ENCODE assay signal across 35 cellular contexts in the genomic region with DNA sequence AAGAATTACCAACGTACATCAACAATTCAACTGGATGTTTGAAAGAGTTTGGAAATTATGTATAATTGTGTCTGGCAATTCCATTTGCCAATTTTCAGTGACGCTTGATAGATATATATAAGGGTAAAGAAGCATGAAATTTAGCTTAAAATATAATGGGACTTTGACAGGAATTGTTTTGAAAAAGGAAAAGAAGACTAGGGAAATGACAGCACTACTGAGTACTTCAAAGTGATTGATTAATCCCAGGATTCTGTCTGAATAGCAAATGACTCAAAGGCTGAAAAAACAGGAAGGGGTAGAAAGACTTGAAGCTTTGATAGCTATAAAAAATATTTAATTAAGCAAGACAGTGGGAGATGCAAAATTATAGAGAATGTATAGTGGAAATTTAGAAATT.
"Had no signal": no experiment of that assay in that cellular context is flagged by ENCODE, and none has a peak within 500 bp of the region (broad histone marks: within the 10 kb centered on the region; RNA-seq: fewer than 3 reads in every experiment).

No MANE protein-coding gene starts in this region.

- H3K36me3 ChIP-seq: MG63 had no signal

- H3K27me3 ChIP-seq: MG63 had no signal

- H3K4me2 ChIP-seq: KMS-11 had no signal

- H3K9me3 ChIP-seq: MG63 had no signal

- H3K27ac ChIP-seq: KMS-11 had no signal

- H3K4me3 ChIP-seq: MG63 had no signal

- DNase-seq: Karpas-422, Kasumi-1, KG1, MG63, MM.1S, MV-4-11, NCI-H1048, NCI-H1092, NCI-H1092 treated with DMSO at 0.1 percent for 48 hours, NCI-H1105, NCI-H1105 treated with DMSO at 0.1 percent for 48 hours, NCI-H1417 treated with DMSO at 0.1 percent for 48 hours, NCI-H1436, NCI-H1436 treated with DMSO at 0.1 percent for 48 hours, NCI-H146, NCI-H1694, NCI-H1694 treated with DMSO at 0.1 percent for 48 hours, NCI-H187, NCI-H187 treated with DMSO at 0.1 percent for 48 hours, NCI-H1930, NCI-H2029, NCI-H2029 treated with DMSO at 0.1 percent for 48 hours, NCI-H2081, NCI-H2081 treated with DMSO at 0.1 percent for 48 hours, NCI-H2107, NCI-H2171, NCI-H2171 treated with DMSO at 0.1 percent for 48 hours, NCI-H2227 treated with DMSO at 0.1 percent for 48 hours, NCI-H226, NCI-H345, NCI-H446, NCI-H446 treated with DMSO at 0.1 percent for 48 hours, NCI-H510A, NCI-H510A treated with DMSO at 0.1 percent for 48 hours had no signal

- H3K9ac ChIP-seq: KMS-11 had no signal
